3 cellular contexts compared by ENCODE assay signal in the genomic region with DNA sequence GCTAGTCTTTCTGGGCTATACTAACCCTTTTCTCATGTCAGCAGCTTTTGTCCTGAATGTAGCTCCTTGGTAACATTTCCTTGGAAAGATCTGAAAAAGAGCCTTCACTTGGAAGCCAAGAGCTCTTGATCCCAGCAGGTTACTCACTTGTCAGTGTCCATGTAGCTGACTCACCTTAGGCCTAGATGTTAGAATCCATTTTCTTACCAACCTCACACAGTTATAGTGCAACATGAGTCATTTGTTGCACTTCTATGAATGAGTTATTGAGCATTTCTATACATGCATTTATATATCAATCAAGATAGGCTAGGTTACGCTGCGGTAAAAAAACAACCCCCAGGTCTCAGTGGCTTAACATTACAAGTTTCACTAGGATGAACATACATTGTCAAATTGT.
TF ChIP-seq lines count a peak whose summit lies in the region.

No MANE protein-coding gene starts in this region.

TF ChIP-seq in SK-N-SH, 30 proteins besides CTCF, POLR2A, EP300 and RAD21:
- TF ChIP-seq JUND (IDR thresholded peaks at IDR 0.05): 0 out of 2 replicates have a peak, but pooled peaks have one; percentile 24
- TF ChIP-seq POLR2AphosphoS5 (IDR thresholded peaks at IDR 0.05; ENCODE audit: low read depth, low read length): no peak
- peak; percentile 50; the same call in 1 of the 2 replicates for TF ChIP-seq FOSL2 (IDR thresholded peaks at IDR 0.05; ENCODE audit: borderline replicate concordance, low read depth)

TF ChIP-seq in SK-N-SH treated with all-trans-retinoic acid at 6 μM for 48 hours, 23 proteins besides CTCF, POLR2A, EP300 and RAD21:
- no peak for TF ChIP-seq GLIS3 (CRISPR knock-in tag; IDR thresholded peaks at IDR 0.05)
- no peak for TF ChIP-seq ZNF70 (CRISPR knock-in tag; IDR thresholded peaks at IDR 0.05)
- TF ChIP-seq ARNTL (CRISPR knock-in tag; IDR thresholded peaks at IDR 0.05; ENCODE audit: borderline replicate concordance, low read depth): no peak
- TF ChIP-seq OSR1 (CRISPR knock-in tag; IDR thresholded peaks at IDR 0.05): no peak

TF ChIP-seq in IMR-90, 13 proteins besides CTCF, POLR2A, EP300 and RAD21:
- no peak for TF ChIP-seq CEBPB (IDR thresholded peaks at IDR 0.05; ENCODE audit: low read depth, low read length)
- no peak for TF ChIP-seq NFE2L2 (IDR thresholded peaks at IDR 0.05; ENCODE audit: low read depth, low read length)
- TF ChIP-seq ELK1 (IDR thresholded peaks at IDR 0.05; ENCODE audit: borderline replicate concordance, low read depth, low read length): no peak
- TF ChIP-seq MAZ (IDR thresholded peaks at IDR 0.05; ENCODE audit: borderline replicate concordance, low read depth, low read length): no peak
- TF ChIP-seq USF2 (IDR thresholded peaks at IDR 0.05; ENCODE audit: low read depth, low read length): no peak
- no peak for TF ChIP-seq RFX5 (IDR thresholded peaks at IDR 0.05; ENCODE audit: low read depth, low read length)
- no peak for TF ChIP-seq FOS (IDR thresholded peaks at IDR 0.05; ENCODE audit: low read depth, low read length)
